In the genomic region with DNA sequence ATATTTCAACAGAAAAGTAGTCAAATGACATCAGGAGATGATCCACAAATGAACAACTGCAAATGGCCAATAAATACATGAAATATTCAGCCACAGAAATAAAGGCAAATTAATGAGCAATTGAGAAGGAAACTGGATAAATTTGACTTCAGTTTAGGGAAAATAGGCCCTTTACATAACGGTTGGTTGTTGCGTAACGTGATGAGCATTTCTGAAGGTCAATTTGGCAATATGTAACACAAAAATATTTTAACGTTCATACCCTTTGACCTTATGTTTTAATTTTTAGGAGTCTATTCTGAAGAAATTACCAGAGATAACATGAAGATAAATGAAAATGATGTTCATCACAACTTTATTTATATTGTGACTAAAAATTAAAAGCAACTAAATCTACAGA, we compare ENCODE assay signal across 19 cellular contexts.
"Had no signal": no experiment of that assay in that cellular context is flagged by ENCODE, and none has a peak within 500 bp of the region (broad histone marks: within the 10 kb centered on the region; RNA-seq: fewer than 3 reads in every experiment).

No MANE protein-coding gene starts in this region.

- H3K4me3 ChIP-seq: Peyer's patch, SJCRH30 had no signal

- H3K27me3 ChIP-seq: Peyer's patch, SJCRH30 had no signal

- H3K36me3 ChIP-seq: Peyer's patch, SJCRH30, WERI-Rb-1 had no signal

- ATAC-seq: activated CD4-positive, alpha-beta T cell treated with anti-CD3 and anti-CD28 coated beads for 36 hours had no signal

- DNase-seq: activated CD4-positive, alpha-beta memory T cell treated with anti-CD3 and anti-CD28 coated beads, Interleukin-2, amount 10 ng/mL, durations not matched to agents 7 days and 5 days; activated CD4-positive, alpha-beta T cell treated with anti-CD3 and anti-CD28 coated beads for 36 hours; activated CD4-positive, alpha-beta T cell treated with anti-CD3 and anti-CD28 coated beads, Interleukin-2, amount 50 U/mL, for 1 hour; activated gamma-delta T cell treated with Interleukin-2 at 50 U/mL for 16 hours; activated T-cell treated with anti-CD3 and anti-CD28 coated beads for 4 hours; activated T-cell treated with anti-CD3 and anti-CD28 coated beads, Interleukin-2, amount 50 U/mL, for 48 hours; aorta; central memory CD4-positive, alpha-beta T cell; cortex of kidney; KG1; NCI-H1048; NCI-H2029 treated with DMSO at 0.1 percent for 48 hours; NCI-H524; Peyer's patch; Right ventricle myocardium superior; SJCRH30; SK-N-SH; T-helper 1 cell; WERI-Rb-1 had no signal

- H3K4me1 ChIP-seq: Peyer's patch, SJCRH30 had no signal

- H3K9me3 ChIP-seq: Peyer's patch, SJCRH30, SK-N-SH had no signal
